8 cellular contexts compared by ENCODE assay signal in genomic region chr4:77157859-77158486, GRCh38. TPM values are rescaled to one million over a fixed set of nuclear protein-coding genes. Genes with fewer than 3 reads are reported as not detected.
DNase-seq lines count a peak whose midpoint lies in the region; ATAC-seq and TF ChIP-seq lines count a peak whose summit lies in the region.

No MANE protein-coding gene starts in this region.

- peaks cover 57% of the 10 kb centered on the region for H4K20me1 ChIP-seq in neural progenitor cell (ENCODE audit: low read depth)

- peak; percentile 52 for ATAC-seq in stimulated activated naive CD8-positive, alpha-beta T cell treated with anti-CD3 and anti-CD28 coated beads, Interleukin-15, amount 100 ng/mL, for 72 hours

- peaks cover 73% of the 10 kb centered on the region for H3K79me2 ChIP-seq in neural progenitor cell (ENCODE audit: low read depth)

- H3K4me3 ChIP-seq in foreskin fibroblast (ENCODE audit: low read depth in 1 of 2, low read length in 2 of 2) (peak overlapping the region; percentile 92 to 93), neural progenitor cell (peak overlapping the region; percentile 80)

- H3K9me3 ChIP-seq in neural progenitor cell (ENCODE audit: low read depth): no peaks in the 10 kb centered on the region

- H3K27ac Mint-ChIP-seq in neural progenitor cell: peak overlapping the region; percentile 76
- peak overlapping the region in 1 of 2 donors; percentile 100 for H3K27ac Mint-ChIP-seq in stimulated activated naive CD8-positive, alpha-beta T cell treated with anti-CD3 and anti-CD28 coated beads, Interleukin-15, amount 100 ng/mL, for 72 hours

- peak overlapping the region; percentile 99 for H3K4me3 Mint-ChIP-seq in neural progenitor cell
- H3K4me3 Mint-ChIP-seq in stimulated activated naive CD8-positive, alpha-beta T cell treated with anti-CD3 and anti-CD28 coated beads, Interleukin-15, amount 100 ng/mL, for 72 hours: peak overlapping the region; percentile 98 to 100

- no peak for TF ChIP-seq CTCF in foreskin fibroblast (IDR thresholded peaks at IDR 0.05; ENCODE audit: low read depth, low read length)
- TF ChIP-seq CTCF in neural progenitor cell (IDR thresholded peaks at IDR 0.05): no peak

- H3K4me1 ChIP-seq in neural progenitor cell: peaks cover 67% of the 10 kb centered on the region

- H3K36me3 ChIP-seq in neural progenitor cell: peaks cover 36% of the 10 kb centered on the region

- no peaks in the 10 kb centered on the region for H3K9me3 Mint-ChIP-seq in neural progenitor cell
- H3K9me3 Mint-ChIP-seq in stimulated activated naive CD8-positive, alpha-beta T cell treated with anti-CD3 and anti-CD28 coated beads, Interleukin-15, amount 100 ng/mL, for 72 hours: no peaks in the 10 kb centered on the region

- H3K4me1 Mint-ChIP-seq in neural progenitor cell: peaks cover 64% of the 10 kb centered on the region
- peaks cover 38% of the 10 kb centered on the region for H3K4me1 Mint-ChIP-seq in stimulated activated naive CD8-positive, alpha-beta T cell treated with anti-CD3 and anti-CD28 coated beads, Interleukin-15, amount 100 ng/mL, for 72 hours

- H3F3A ChIP-seq in neural progenitor cell (ENCODE audit: low read depth): peaks cover 69% of the 10 kb centered on the region

- peak overlapping the region; percentile 93 for H3K4me2 ChIP-seq in neural progenitor cell

- DNase-seq in DMS79 treated with DMSO at 0.1 percent for 48 hours (lab: John Stamatoyannopoulos, UW): peak; percentile 78
- peak; percentile 72 for DNase-seq in GOT3 (lab: John Stamatoyannopoulos, UW)
- DNase-seq in LHCN-M2 (ENCODE audit: low read depth): peak; percentile 86
- DNase-seq in activated gamma-delta T cell treated with Interleukin-2 at 50 U/mL for 16 hours: peak; percentile 68
- DNase-seq in foreskin fibroblast: peak; percentile 84 to 94
- DNase-seq in neural progenitor cell (ENCODE audit: low spot score): peak; percentile 97
- DNase-seq in stimulated activated naive CD8-positive, alpha-beta T cell treated with anti-CD3 and anti-CD28 coated beads, Interleukin-15, amount 100 ng/mL, for 72 hours: peak; percentile 72 to 78

- H3K27me3 Mint-ChIP-seq in neural progenitor cell (ENCODE audit: insufficient read depth, low read depth): peaks cover 15% of the 10 kb centered on the region
- H3K27me3 Mint-ChIP-seq in stimulated activated naive CD8-positive, alpha-beta T cell treated with anti-CD3 and anti-CD28 coated beads, Interleukin-15, amount 100 ng/mL, for 72 hours: no peaks in the 10 kb centered on the region

- 0 out of 2 replicates have a peak, but pooled peaks have one; percentile 17 for TF ChIP-seq POLR2A in Raji (IDR thresholded peaks at IDR 0.05; ENCODE audit: insufficient read depth, low read depth, low read length)

- H3K9ac ChIP-seq in neural progenitor cell: peak overlapping the region; percentile 99

- no peaks in the 10 kb centered on the region for H3K27me3 ChIP-seq in neural progenitor cell

- H3K27ac ChIP-seq in neural progenitor cell: peak overlapping the region; percentile 100

- peaks cover 28% of the 10 kb centered on the region for H3K36me3 Mint-ChIP-seq in neural progenitor cell

- no peak overlapping the region for H2AFZ ChIP-seq in neural progenitor cell (replicated peaks)

RNA-seq across cellular contexts. Expression of gene CCNG2, which starts 1.0 kb away (rescaled TPM):
- 41.7 and 42.3 TPM in 2 replicates for total RNA-seq in LHCN-M2 (2014; rRNA removed)
- polyA plus RNA-seq in LHCN-M2 (2012): 24.4 TPM
- 214 and 366 TPM in 2 replicates for total RNA-seq in neural progenitor cell (ENCODE audit: low replicate concordance)

Comparison
In these comparisons a context has a peak if more than half of its experiments do, and no peak if none do; other contexts are left out.
1. Peak in every context shown above with its lines: DNase-seq, ATAC-seq, H3K4me3 ChIP-seq and H3K27ac ChIP-seq.